ENCODE assay signal across 18 cellular contexts in genomic region chr18:5512191-5512590, GRCh38.
"Had no signal": no experiment of that assay in that cellular context is flagged by ENCODE, and none has a peak within 500 bp of the region (broad histone marks: within the 10 kb centered on the region; RNA-seq: fewer than 3 reads in every experiment).

No MANE protein-coding gene starts in this region.

- H3K36me3 ChIP-seq: esophagus muscularis mucosa, gastrocnemius medialis, neutrophil, sigmoid colon, stomach, thoracic aorta, transverse colon had no signal

- DNase-seq: effector memory CD8-positive, alpha-beta T cell; gastrocnemius medialis; kidney; left colon; naive thymus-derived CD4-positive, alpha-beta T cell; psoas muscle; sigmoid colon; stimulated activated CD4-positive, alpha-beta T cell treated with anti-CD3 and anti-CD28 coated beads, Interleukin-2, amount 100 ng/mL, for 24 hours; stimulated activated CD4-positive, alpha-beta T cell treated with anti-CD3 and anti-CD28 coated beads, Interleukin-4, amount 100 ng/mL, for 4 hours; stimulated activated naive CD4-positive, alpha-beta T cell; stomach; substantia nigra; transverse colon had no signal

- H3K4me1 ChIP-seq: psoas muscle had no signal

- H3K27ac ChIP-seq: epithelial cell of prostate, esophagus muscularis mucosa, gastrocnemius medialis, neutrophil, psoas muscle, sigmoid colon, skin epidermis, stomach, thoracic aorta, transverse colon had no signal

- H3K27me3 ChIP-seq: gastrocnemius medialis, neutrophil, sigmoid colon, stomach, transverse colon had no signal

- ATAC-seq: effector memory CD8-positive, alpha-beta T cell; gastrocnemius medialis; left colon; psoas muscle had no signal

- H3K4me3 ChIP-seq: esophagus muscularis mucosa, gastrocnemius medialis, psoas muscle, sigmoid colon, skin epidermis, stomach, thoracic aorta, transverse colon had no signal

- H3K9me3 ChIP-seq: esophagus muscularis mucosa, gastrocnemius medialis, neutrophil, psoas muscle, sigmoid colon, stomach, thoracic aorta, transverse colon had no signal
